In the genomic region with DNA sequence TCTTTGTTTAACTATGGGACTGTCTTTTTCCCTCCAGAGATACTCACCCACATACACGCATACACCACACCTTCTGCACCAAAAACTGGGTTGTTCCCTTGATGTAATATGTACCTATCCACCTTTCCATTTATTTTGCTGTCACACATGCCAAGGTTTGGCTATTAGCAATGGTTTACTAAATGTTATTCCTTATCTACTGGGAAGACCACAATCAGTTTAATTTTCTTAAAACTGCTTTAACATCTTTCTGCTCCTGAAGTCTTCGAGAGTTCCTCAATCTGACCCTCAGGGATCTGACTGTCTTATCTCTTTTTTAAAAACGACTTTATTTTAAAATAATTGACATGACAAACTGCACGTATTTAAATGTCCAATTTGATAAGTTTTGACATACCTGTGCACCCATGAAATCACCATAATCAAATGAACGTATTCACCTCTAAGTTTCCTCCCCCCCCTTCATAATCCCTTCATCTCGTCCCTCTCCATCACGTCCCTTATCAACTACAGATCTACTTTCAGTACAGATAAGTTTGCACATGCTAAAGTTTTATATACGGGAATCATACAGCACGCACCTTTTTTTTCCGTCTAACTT, we compare ENCODE assay signal across 8 cellular contexts. TPM values are rescaled to one million over a fixed set of nuclear protein-coding genes. Genes with fewer than 3 reads are reported as not detected.
DNase-seq lines count a peak whose midpoint lies in the region; ATAC-seq lines count a peak whose summit lies in the region.

No MANE protein-coding gene starts in this region.

- intact Hi-C loops in activated CD4-positive, alpha-beta memory T cell treated with anti-CD3 and anti-CD28 coated beads for 36 hours (cut with micrococcal nuclease), result loop anchor here (2.0 kb wide), 2 partner anchors 33 to 333 kb away; a partner anchor contains a TSS

- no peak for ATAC-seq in stimulated activated naive CD8-positive, alpha-beta T cell treated with anti-CD3 and anti-CD28 coated beads, Interleukin-15, Interleukin-2, amounts not matched to agents 100 U/mL and 50 U/mL, for 24 hours

- peaks cover 52% of the 10 kb centered on the region for H3K4me1 Mint-ChIP-seq in stimulated activated naive CD8-positive, alpha-beta T cell treated with anti-CD3 and anti-CD28 coated beads, Interleukin-15, Interleukin-2, amounts not matched to agents 100 ng/mL and 50 ng/mL, for 24 hours (ENCODE audit: low read depth)
- peaks cover 45% of the 10 kb centered on the region for H3K4me1 Mint-ChIP-seq in activated CD4-positive, alpha-beta memory T cell treated with anti-CD3 and anti-CD28 coated beads for 36 hours (ENCODE audit: low read depth)

- POLR2A ChIA-PET in activated CD4-positive, alpha-beta memory T cell treated with anti-CD3 and anti-CD28 coated beads for 36 hours (lab: Charles Lee), result interaction anchor here (1.8 to 2.0 kb wide), 3 partner anchors 77 to 222 kb away, joined by 4 to 8 read pairs (median 6); a partner anchor contains a TSS

- H3K27ac ChIP-seq in iPS-18a (ENCODE audit: low read length) (peak overlapping the region; percentile 85), substantia nigra (ENCODE audit: low read depth, low read length, poor library complexity, severe bottlenecking) (peak overlapping the region; percentile 94)

- H3K36me3 ChIP-seq in iPS-18a (ENCODE audit: control insufficient read depth, low read depth, low read length), result peaks cover 3% of the 10 kb centered on the region

- CTCF ChIA-PET in activated CD4-positive, alpha-beta memory T cell treated with anti-CD3 and anti-CD28 coated beads for 36 hours (lab: Charles Lee), result interaction anchor here (2.3 kb wide), 1 partner anchor 11 kb away, joined by 15 read pairs; no protein-coding TSS in a partner anchor

- no peak for DNase-seq in stimulated activated naive CD8-positive, alpha-beta T cell treated with anti-CD3 and anti-CD28 coated beads, Interleukin-15, Interleukin-2, amounts not matched to agents 100 U/mL and 50 U/mL, for 24 hours
- no peak for DNase-seq in activated CD4-positive, alpha-beta memory T cell treated with anti-CD3 and anti-CD28 coated beads for 36 hours
- DNase-seq in substantia nigra (lab: John Stamatoyannopoulos, UW) (no peak), DMS 273 treated with DMSO at 0.1 percent for 48 hours (lab: John Stamatoyannopoulos, UW) (no peak), globus pallidus (ENCODE audit: low spot score) (no peak), SHP77 treated with DMSO at 0.1 percent for 48 hours (lab: John Stamatoyannopoulos, UW) (no peak)

- peak overlapping the region; percentile 94 for H3K9ac ChIP-seq in iPS-18a (ENCODE audit: low read length)

- H3K4me1 ChIP-seq in iPS-18a (ENCODE audit: control insufficient read depth, low read depth, low read length), result peaks cover 9% of the 10 kb centered on the region

- no peaks in the 10 kb centered on the region for H3K27me3 ChIP-seq in iPS-18a (ENCODE audit: control insufficient read depth, insufficient read depth, low read length)

- H3K27ac Mint-ChIP-seq in stimulated activated naive CD8-positive, alpha-beta T cell treated with anti-CD3 and anti-CD28 coated beads, Interleukin-15, Interleukin-2, amounts not matched to agents 100 ng/mL and 50 ng/mL, for 24 hours, result peak overlapping the region; percentile 99
- H3K27ac Mint-ChIP-seq in activated CD4-positive, alpha-beta memory T cell treated with anti-CD3 and anti-CD28 coated beads for 36 hours, result peak overlapping the region; percentile 100

- no peaks in the 10 kb centered on the region for H3K9me3 ChIP-seq in iPS-18a (ENCODE audit: control insufficient read depth, low read depth, low read length)

- H3K36me3 Mint-ChIP-seq in stimulated activated naive CD8-positive, alpha-beta T cell treated with anti-CD3 and anti-CD28 coated beads, Interleukin-15, Interleukin-2, amounts not matched to agents 100 ng/mL and 50 ng/mL, for 24 hours (ENCODE audit: low read depth), result peaks cover 31% of the 10 kb centered on the region
- peaks cover 31% of the 10 kb centered on the region for H3K36me3 Mint-ChIP-seq in activated CD4-positive, alpha-beta memory T cell treated with anti-CD3 and anti-CD28 coated beads for 36 hours

- no peaks in the 10 kb centered on the region for H3K27me3 Mint-ChIP-seq in stimulated activated naive CD8-positive, alpha-beta T cell treated with anti-CD3 and anti-CD28 coated beads, Interleukin-15, Interleukin-2, amounts not matched to agents 100 ng/mL and 50 ng/mL, for 24 hours
- no peaks in the 10 kb centered on the region for H3K27me3 Mint-ChIP-seq in activated CD4-positive, alpha-beta memory T cell treated with anti-CD3 and anti-CD28 coated beads for 36 hours

- H3K4me3 Mint-ChIP-seq in stimulated activated naive CD8-positive, alpha-beta T cell treated with anti-CD3 and anti-CD28 coated beads, Interleukin-15, Interleukin-2, amounts not matched to agents 100 ng/mL and 50 ng/mL, for 24 hours, result peak overlapping the region; percentile 89
- peak overlapping the region; percentile 99 for H3K4me3 Mint-ChIP-seq in activated CD4-positive, alpha-beta memory T cell treated with anti-CD3 and anti-CD28 coated beads for 36 hours

- H3K9me3 Mint-ChIP-seq in stimulated activated naive CD8-positive, alpha-beta T cell treated with anti-CD3 and anti-CD28 coated beads, Interleukin-15, Interleukin-2, amounts not matched to agents 100 ng/mL and 50 ng/mL, for 24 hours, result no peaks in the 10 kb centered on the region
- no peaks in the 10 kb centered on the region for H3K9me3 Mint-ChIP-seq in activated CD4-positive, alpha-beta memory T cell treated with anti-CD3 and anti-CD28 coated beads for 36 hours

- peak overlapping the region; percentile 99 for H3K4me3 ChIP-seq in iPS-18a (ENCODE audit: low read length)

RNA-seq across cellular contexts. Expression of a gene that starts 0.8 kb away (rescaled TPM):
- 10 to 100 TPM; 37.4 to 44.8 TPM for total RNA-seq in activated CD4-positive, alpha-beta memory T cell treated with anti-CD3 and anti-CD28 coated beads for 36 hours
